18 cellular contexts compared by ENCODE assay signal in the genomic region with DNA sequence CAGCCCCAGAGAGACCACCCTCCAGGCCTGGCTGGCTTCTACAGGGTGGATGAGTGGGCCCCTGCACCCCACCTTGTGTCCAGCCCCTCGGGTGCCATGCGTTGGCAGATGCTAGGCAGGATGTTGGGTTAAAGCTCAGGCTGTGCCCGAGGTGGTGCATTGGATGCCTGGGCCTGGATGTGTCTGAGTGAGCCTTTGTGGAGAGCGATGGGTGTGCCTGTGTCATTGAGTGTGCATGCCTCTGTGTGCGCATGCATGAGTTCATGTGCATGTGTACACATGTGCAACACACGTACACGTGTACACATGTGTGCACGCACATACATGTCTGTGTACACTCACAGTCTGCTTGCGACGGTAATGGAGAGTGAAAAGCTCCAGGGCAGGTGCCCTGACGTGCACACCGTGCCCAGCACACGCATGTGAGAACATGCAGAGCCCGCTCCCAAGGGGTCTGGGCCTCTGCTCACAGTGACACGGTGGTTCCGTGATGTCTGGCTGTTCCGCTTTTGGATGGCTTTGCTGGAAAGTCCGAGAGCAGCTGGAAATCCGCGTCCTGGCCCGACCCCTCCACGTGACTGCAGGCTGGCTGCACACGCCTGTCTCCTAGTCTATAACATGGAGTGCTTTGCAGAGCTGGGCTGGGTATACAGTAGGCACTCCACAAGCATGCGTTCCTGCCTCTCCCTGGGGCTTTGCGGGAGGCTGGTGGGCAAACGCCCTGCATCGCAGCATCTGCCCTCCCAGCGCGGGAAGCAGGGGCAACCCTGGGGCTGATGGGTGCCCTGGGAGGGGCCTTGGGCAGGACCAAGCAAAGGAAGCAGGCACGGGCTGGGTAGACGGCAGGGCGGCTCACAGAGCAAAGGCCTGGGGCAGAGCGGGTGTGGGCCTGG. TPM values are rescaled to one million over a fixed set of nuclear protein-coding genes. Genes with fewer than 3 reads are reported as not detected.
DNase-seq lines count a peak whose midpoint lies in the region; ATAC-seq and TF ChIP-seq lines count a peak whose summit lies in the region.
"Had no signal": no experiment of that assay in that cellular context is flagged by ENCODE, and none has a peak within 500 bp of the region (broad histone marks: within the 10 kb centered on the region; RNA-seq: fewer than 3 reads in every experiment).

No MANE protein-coding gene starts in this region.

- DNase-seq in activated CD4-positive, alpha-beta T cell treated with anti-CD3 and anti-CD28 coated beads for 1 hour = peak; percentile 4
- DNase-seq in activated CD4-positive, alpha-beta T cell treated with anti-CD3 and anti-CD28 coated beads, Interleukin-2, amount 10 ng/mL, durations not matched to agents 24 days and 14 days = no peak
- DNase-seq in Peyer's patch (peak in 2 of 3 donors; percentile 26 to 32), foreskin keratinocyte (no peak), progenitor cell of endocrine pancreas (ENCODE audit: low spot score, unreplicated experiment) (peak; percentile 4), OCI-LY7 (ENCODE audit: low spot score) (no peak)
- DNase-seq in CD4-positive, alpha-beta memory T cell = no peak
- DNase-seq: activated CD4-positive, alpha-beta T cell treated with anti-CD3 and anti-CD28 coated beads, Interleukin-2, amount 10 ng/mL, durations not matched to agents 7 days and 5 days; amygdala; NCI-H1694 treated with DMSO at 0.1 percent for 48 hours; NCI-H524 treated with DMSO at 0.1 percent for 48 hours; retina had no signal

- no peaks in the 10 kb centered on the region for H3K4me1 ChIP-seq in Peyer's patch
- no peaks in the 10 kb centered on the region for H3K4me1 ChIP-seq in foreskin keratinocyte
- H3K4me1 ChIP-seq in CD4-positive, alpha-beta memory T cell (ENCODE audit: insufficient read depth, low read length) = no peaks in the 10 kb centered on the region
- no peaks in the 10 kb centered on the region for H3K4me1 ChIP-seq in OCI-LY7 (ENCODE audit: insufficient read depth, low read length, poor library complexity, severe bottlenecking)
- H3K4me1 ChIP-seq: SJSA1 had no signal

- H3K27ac ChIP-seq in Peyer's patch (no peak overlapping the region), foreskin keratinocyte (no peak overlapping the region), OCI-LY7 (ENCODE audit: low read depth, low read length, poor library complexity, severe bottlenecking) (no peak overlapping the region)
- no peak overlapping the region for H3K27ac ChIP-seq in CD4-positive, alpha-beta memory T cell (ENCODE audit: low read depth, low read length)
- H3K27ac ChIP-seq: SJSA1 had no signal

- no peaks in the 10 kb centered on the region for H3K36me3 Mint-ChIP-seq in activated CD4-positive, alpha-beta T cell treated with anti-CD3 and anti-CD28 coated beads, Interleukin-2, amount 10 ng/mL, durations not matched to agents 24 days and 14 days (ENCODE audit: low read depth)
- peaks cover 22% of the 10 kb centered on the region for H3K36me3 Mint-ChIP-seq in progenitor cell of endocrine pancreas (ENCODE audit: insufficient read depth)
- H3K36me3 Mint-ChIP-seq in CD4-positive, alpha-beta memory T cell = no peaks in the 10 kb centered on the region

- POLR2A ChIA-PET in CD4-positive, alpha-beta memory T cell (lab: Charles Lee; ENCODE audit: partially characterized antibody) = no interaction called here
- POLR2A ChIA-PET in OCI-LY7 (lab: Charles Lee) = no interaction called here

- H2AFZ ChIP-seq in OCI-LY7 (ENCODE audit: low read length) = no peak overlapping the region

- no peak overlapping the region for H3K4me2 ChIP-seq in OCI-LY7 (ENCODE audit: low read length)

- ATAC-seq in foreskin keratinocyte (peak; percentile 14), GM21515 (IDR thresholded peaks at IDR 0.05; ENCODE audit: unreplicated experiment) (no peak)
- ATAC-seq: naive thymus-derived CD8-positive, alpha-beta T cell; stimulated activated naive CD8-positive, alpha-beta T cell treated with anti-CD3 and anti-CD28 coated beads, Interleukin-15, amount 100 ng/mL, for 72 hours had no signal

- no peaks in the 10 kb centered on the region for H3K9me2 ChIP-seq in OCI-LY7 (ENCODE audit: insufficient read depth, low read length)

- intact Hi-C loops in activated CD4-positive, alpha-beta T cell treated with anti-CD3 and anti-CD28 coated beads, Interleukin-2, amount 10 ng/mL, durations not matched to agents 24 days and 14 days (cut with micrococcal nuclease) = no loop called here
- intact Hi-C loops in CD4-positive, alpha-beta memory T cell (cut with micrococcal nuclease) = no loop called here
- intact Hi-C loops in OCI-LY7 (cut with micrococcal nuclease; ENCODE audit: unreplicated experiment) = no loop called here

- H3K4me3 Mint-ChIP-seq in activated CD4-positive, alpha-beta T cell treated with anti-CD3 and anti-CD28 coated beads, Interleukin-2, amount 10 ng/mL, durations not matched to agents 24 days and 14 days = no peak overlapping the region
- H3K4me3 Mint-ChIP-seq in progenitor cell of endocrine pancreas (ENCODE audit: low read depth) = no peak overlapping the region
- no peak overlapping the region for H3K4me3 Mint-ChIP-seq in CD4-positive, alpha-beta memory T cell
- H3K4me3 Mint-ChIP-seq: activated CD4-positive, alpha-beta T cell treated with anti-CD3 and anti-CD28 coated beads, Interleukin-2, amount 10 ng/mL, durations not matched to agents 7 days and 5 days; CD8-positive, alpha-beta memory T cell; naive thymus-derived CD8-positive, alpha-beta T cell; stimulated activated naive CD8-positive, alpha-beta T cell treated with anti-CD3 and anti-CD28 coated beads, Interleukin-15, amount 100 ng/mL, for 72 hours had no signal

- no peak overlapping the region for H3K27ac Mint-ChIP-seq in activated CD4-positive, alpha-beta T cell treated with anti-CD3 and anti-CD28 coated beads, Interleukin-2, amount 10 ng/mL, durations not matched to agents 24 days and 14 days
- peak overlapping the region; percentile 33 for H3K27ac Mint-ChIP-seq in progenitor cell of endocrine pancreas
- no peak overlapping the region for H3K27ac Mint-ChIP-seq in CD4-positive, alpha-beta memory T cell
- H3K27ac Mint-ChIP-seq: activated CD4-positive, alpha-beta T cell treated with anti-CD3 and anti-CD28 coated beads, Interleukin-2, amount 10 ng/mL, durations not matched to agents 7 days and 5 days; stimulated activated naive CD8-positive, alpha-beta T cell treated with anti-CD3 and anti-CD28 coated beads, Interleukin-15, amount 100 ng/mL, for 72 hours had no signal

- no peaks in the 10 kb centered on the region for H3K79me2 ChIP-seq in OCI-LY7 (ENCODE audit: insufficient read depth, low read depth, low read length)

- no peaks in the 10 kb centered on the region for H3K27me3 ChIP-seq in Peyer's patch
- peaks cover 13% of the 10 kb centered on the region for H3K27me3 ChIP-seq in foreskin keratinocyte
- no peaks in the 10 kb centered on the region for H3K27me3 ChIP-seq in CD4-positive, alpha-beta memory T cell (ENCODE audit: insufficient read depth, low read length)
- H3K27me3 ChIP-seq: SJSA1 had no signal

- no peaks in the 10 kb centered on the region for H3K4me1 Mint-ChIP-seq in activated CD4-positive, alpha-beta T cell treated with anti-CD3 and anti-CD28 coated beads, Interleukin-2, amount 10 ng/mL, durations not matched to agents 24 days and 14 days
- H3K4me1 Mint-ChIP-seq in progenitor cell of endocrine pancreas (ENCODE audit: low read depth) = no peaks in the 10 kb centered on the region
- no peaks in the 10 kb centered on the region for H3K4me1 Mint-ChIP-seq in CD4-positive, alpha-beta memory T cell
- H3K4me1 Mint-ChIP-seq: activated CD4-positive, alpha-beta T cell treated with anti-CD3 and anti-CD28 coated beads, Interleukin-2, amount 10 ng/mL, durations not matched to agents 7 days and 5 days; CD8-positive, alpha-beta memory T cell; naive thymus-derived CD8-positive, alpha-beta T cell; stimulated activated naive CD8-positive, alpha-beta T cell treated with anti-CD3 and anti-CD28 coated beads, Interleukin-15, amount 100 ng/mL, for 72 hours had no signal

- peaks cover 0 to 13% (median 3%) of the 10 kb centered on the region in 4 donors for H3K9me3 ChIP-seq in Peyer's patch
- peaks cover 0 to 15% of the 10 kb centered on the region in 2 donors for H3K9me3 ChIP-seq in CD4-positive, alpha-beta memory T cell (ENCODE audit: control insufficient read depth in 1 of 2, low read length in 2 of 2)
- peaks cover 17% of the 10 kb centered on the region; the same call in 1 of the 2 replicates for H3K9me3 ChIP-seq in OCI-LY7 (ENCODE audit: low read length)

- H3K9me3 Mint-ChIP-seq in activated CD4-positive, alpha-beta T cell treated with anti-CD3 and anti-CD28 coated beads, Interleukin-2, amount 10 ng/mL, durations not matched to agents 24 days and 14 days = peaks cover 8% of the 10 kb centered on the region
- H3K9me3 Mint-ChIP-seq in progenitor cell of endocrine pancreas (ENCODE audit: low read depth) = peaks cover 14% of the 10 kb centered on the region
- H3K9me3 Mint-ChIP-seq in CD4-positive, alpha-beta memory T cell = peaks cover 0 to 29% (median 14%) of the 10 kb centered on the region in 8 donors

- TF ChIP-seq CTCF in Peyer's patch (IDR thresholded peaks at IDR 0.05) = no peak
- TF ChIP-seq CTCF in foreskin keratinocyte (conservative IDR thresholded peaks at IDR 0.05) = no peak
- TF ChIP-seq CTCF in progenitor cell of endocrine pancreas (IDR thresholded peaks at IDR 0.05; ENCODE audit: unreplicated experiment) = no peak
- no peak for TF ChIP-seq CTCF in OCI-LY7 (conservative IDR thresholded peaks at IDR 0.05; ENCODE audit: low read length)

- no TSS peak for BruUV-seq in OCI-LY7 (replicated peaks; lab: Mats Ljungman, UMichigan)

- no peaks in the 10 kb centered on the region for H4K20me1 ChIP-seq in OCI-LY7 (ENCODE audit: insufficient read depth, low read length)

- H3K27me3 Mint-ChIP-seq in activated CD4-positive, alpha-beta T cell treated with anti-CD3 and anti-CD28 coated beads, Interleukin-2, amount 10 ng/mL, durations not matched to agents 24 days and 14 days = no peaks in the 10 kb centered on the region
- peaks cover 10% of the 10 kb centered on the region for H3K27me3 Mint-ChIP-seq in progenitor cell of endocrine pancreas
- peaks cover 0 to 1% of the 10 kb centered on the region in 2 donors for H3K27me3 Mint-ChIP-seq in CD4-positive, alpha-beta memory T cell

- TF ChIP-seq POLR2A in Peyer's patch (IDR thresholded peaks at IDR 0.05) = no peak

- H3K36me3 ChIP-seq in Peyer's patch (no peaks in the 10 kb centered on the region), OCI-LY7 (ENCODE audit: insufficient read depth, low read length) (no peaks in the 10 kb centered on the region)
- no peaks in the 10 kb centered on the region for H3K36me3 ChIP-seq in CD4-positive, alpha-beta memory T cell (ENCODE audit: insufficient read depth, low read length)
- H3K36me3 ChIP-seq: SJSA1 had no signal

- no peak overlapping the region for H3K4me3 ChIP-seq in Peyer's patch
- H3K4me3 ChIP-seq in CD4-positive, alpha-beta memory T cell (ENCODE audit: low read length in 2 of 2) = no peak overlapping the region
- no peak overlapping the region for H3K4me3 ChIP-seq in OCI-LY7 (ENCODE audit: low read depth, low read length, poor library complexity, severe bottlenecking)
- H3K4me3 ChIP-seq: lung, SJSA1 had no signal

- CTCF ChIA-PET in CD4-positive, alpha-beta memory T cell (lab: Charles Lee; ENCODE audit: partially characterized antibody) = no interaction called here
- CTCF ChIA-PET in OCI-LY7 (lab: Charles Lee; ENCODE audit: unreplicated experiment) = no interaction called here

RNA-seq across cellular contexts. Expression of a gene that starts 36.9 kb away (rescaled TPM):
- not detected in 2 replicates for total RNA-seq in activated CD4-positive, alpha-beta T cell treated with anti-CD3 and anti-CD28 coated beads, Interleukin-2, amount 10 ng/mL, durations not matched to agents 24 days and 14 days
- under 1 TPM in 1 of 4 donors, not detected in 3; 0.80 TPM for total RNA-seq in Peyer's patch
- total RNA-seq in foreskin keratinocyte = 0.10 TPM in 1 of 2 replicates, not detected in the other
- 0.02 and 0.06 TPM in 2 replicates for polyA plus RNA-seq in foreskin keratinocyte
- total RNA-seq in progenitor cell of endocrine pancreas = 12.3 and 12.9 TPM in 2 replicates
- under 1 TPM in 1 of 2 experiments, not detected in 1; 0.12 TPM for total RNA-seq in CD4-positive, alpha-beta memory T cell
- not detected for polyA plus RNA-seq in CD4-positive, alpha-beta memory T cell
- total RNA-seq in OCI-LY7 (2014; rRNA removed; shearing (Covaris generic)) = not detected in 2 replicates
- total RNA-seq in OCI-LY7 (2022) = not detected in 2 replicates
- total RNA-seq: naive thymus-derived CD8-positive, alpha-beta T cell; SJSA1 had no signal
- polyA plus RNA-seq: naive thymus-derived CD8-positive, alpha-beta T cell had no signal

Comparison
In these comparisons a context has a peak if more than half of its experiments do, and no peak if none do; other contexts are left out.
1. DNase-seq: peak in activated CD4-positive, alpha-beta T cell treated with anti-CD3 and anti-CD28 coated beads for 1 hour (single experiment), Peyer's patch (2 of 3) and progenitor cell of endocrine pancreas (single experiment); none in activated CD4-positive, alpha-beta T cell treated with anti-CD3 and anti-CD28 coated beads, Interleukin-2, amount 10 ng/mL, durations not matched to agents 24 days and 14 days (single experiment), foreskin keratinocyte (0 of 2), CD4-positive, alpha-beta memory T cell (0 of 5) and OCI-LY7 (single experiment).